19 cellular contexts compared by ENCODE assay signal in the genomic region with DNA sequence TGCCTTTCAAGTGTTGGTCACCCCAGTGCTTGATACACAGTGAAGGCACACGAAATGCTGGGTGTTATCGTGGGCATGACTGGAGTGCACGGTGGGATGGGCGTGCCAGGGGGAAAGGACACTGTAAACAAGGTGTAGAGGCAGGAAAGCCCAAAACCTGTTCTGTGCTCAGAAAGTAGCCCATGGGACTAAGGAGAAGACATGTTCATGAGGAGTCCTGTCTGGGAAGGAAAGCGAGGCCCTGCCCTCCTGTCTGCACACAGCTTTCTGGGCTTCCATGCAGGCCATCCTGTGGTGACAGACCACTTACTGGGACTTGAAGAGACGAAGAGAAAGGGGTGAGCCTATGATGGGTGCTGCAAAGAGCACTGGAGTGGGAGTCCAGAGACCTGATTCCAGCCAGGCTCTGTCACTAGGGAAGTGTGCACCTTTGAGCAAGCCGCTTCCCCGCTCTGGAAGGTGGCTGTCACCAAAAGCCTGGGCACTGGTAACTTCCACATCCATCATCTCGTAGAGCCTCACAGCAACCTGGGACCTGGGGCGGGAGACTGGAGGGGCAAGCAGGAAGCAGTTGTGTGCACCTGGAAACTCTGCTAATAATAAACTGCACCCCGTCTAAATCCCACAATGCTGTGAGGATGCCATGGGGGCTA. TPM values are rescaled to one million over a fixed set of nuclear protein-coding genes. Genes with fewer than 3 reads are reported as not detected.
DNase-seq lines count a peak whose midpoint lies in the region; ATAC-seq, FAIRE-seq and TF ChIP-seq lines count a peak whose summit lies in the region.
"Had no signal": no experiment of that assay in that cellular context is flagged by ENCODE, and none has a peak within 500 bp of the region (broad histone marks: within the 10 kb centered on the region; RNA-seq: fewer than 3 reads in every experiment).

No MANE protein-coding gene starts in this region.

- H3K27ac Mint-ChIP-seq in Caco-2 (ENCODE audit: unreplicated experiment) (no peak overlapping the region), endodermal cell (no peak overlapping the region), neural progenitor cell (peak overlapping the region; percentile 43)

- no peak for FAIRE-seq in GM19239 (lab: Jason Lieb, UNC)
- FAIRE-seq: K562 had no signal

- ATAC-seq in GM21528 (IDR thresholded peaks at IDR 0.05; ENCODE audit: low FRiP score, unreplicated experiment), result no peak
- no peak for ATAC-seq in GM18505 (IDR thresholded peaks at IDR 0.05; ENCODE audit: unreplicated experiment)
- ATAC-seq: K562 had no signal

- H3K4me1 Mint-ChIP-seq in Caco-2 (ENCODE audit: low read depth, unreplicated experiment), result no peaks in the 10 kb centered on the region
- peaks cover 10% of the 10 kb centered on the region for H3K4me1 Mint-ChIP-seq in endodermal cell
- H3K4me1 Mint-ChIP-seq in neural progenitor cell, result peaks cover 17% of the 10 kb centered on the region

- TF ChIP-seq POLR2A in GM18505 (IDR thresholded peaks at IDR 0.05; ENCODE audit: borderline replicate concordance, extremely low read depth, insufficient read depth, insufficient read length), result no peak

- H3F3A ChIP-seq in neural progenitor cell (ENCODE audit: low read depth), result peaks cover 4% of the 10 kb centered on the region

- H3K9me3 Mint-ChIP-seq in Caco-2 (ENCODE audit: unreplicated experiment), result no peaks in the 10 kb centered on the region
- H3K9me3 Mint-ChIP-seq in endodermal cell, result no peaks in the 10 kb centered on the region
- H3K9me3 Mint-ChIP-seq in neural progenitor cell, result no peaks in the 10 kb centered on the region

- POLR2A ChIA-PET in Caco-2 (lab: Charles Lee), result no interaction called here

- H3K27ac ChIP-seq in HUES6 (ENCODE audit: low read depth, low read length), result no peak overlapping the region
- H3K27ac ChIP-seq in endodermal cell (ENCODE audit: low read depth, low read length), result no peak overlapping the region
- no peak overlapping the region for H3K27ac ChIP-seq in neural progenitor cell
- H3K27ac ChIP-seq: GM23248 had no signal

- intact Hi-C loops in Caco-2 (cut with micrococcal nuclease; ENCODE audit: unreplicated experiment), result no loop called here

- H3K4me3 Mint-ChIP-seq in Caco-2 (ENCODE audit: unreplicated experiment) (peak overlapping the region; percentile 14), endodermal cell (peak overlapping the region; percentile 46), neural progenitor cell (peak overlapping the region; percentile 60)
- H3K4me3 Mint-ChIP-seq: CD4-positive, CD25-positive, alpha-beta regulatory T cell had no signal

- H3K9ac ChIP-seq in HUES6 (ENCODE audit: low read length) (no peak overlapping the region), endodermal cell (ENCODE audit: extremely low read depth, low read length, poor library complexity, severe bottlenecking) (no peak overlapping the region), neural progenitor cell (no peak overlapping the region)
- H3K9ac ChIP-seq: GM23248, SK-N-SH had no signal

- H3K27me3 ChIP-seq in Caco-2 (replicated peaks; ENCODE audit: control insufficient read depth, insufficient read depth, low read length), result peaks cover 10% of the 10 kb centered on the region
- H3K27me3 ChIP-seq in HUES6 (ENCODE audit: control insufficient read depth, insufficient read depth, low read length), result peaks cover 58% of the 10 kb centered on the region
- H3K27me3 ChIP-seq in endodermal cell (ENCODE audit: control insufficient read depth, insufficient read depth, low read length, poor library complexity, severe bottlenecking), result peaks cover 42% of the 10 kb centered on the region
- H3K27me3 ChIP-seq in neural progenitor cell, result peaks cover 42% of the 10 kb centered on the region

- H4K20me1 ChIP-seq in neural progenitor cell (ENCODE audit: low read depth), result no peaks in the 10 kb centered on the region

- no peaks in the 10 kb centered on the region for H3K36me3 ChIP-seq in Caco-2 (ENCODE audit: control insufficient read depth, insufficient read depth, low read length)
- H3K36me3 ChIP-seq in HUES6 (ENCODE audit: control insufficient read depth, insufficient read depth, low read length), result no peaks in the 10 kb centered on the region
- H3K36me3 ChIP-seq in endodermal cell (ENCODE audit: control insufficient read depth, insufficient read depth, low read length), result no peaks in the 10 kb centered on the region
- H3K36me3 ChIP-seq in neural progenitor cell, result no peaks in the 10 kb centered on the region
- H3K36me3 ChIP-seq: BE2C had no signal

- H3K4me1 ChIP-seq in Caco-2, result peaks cover 6% of the 10 kb centered on the region
- peaks cover 23% of the 10 kb centered on the region for H3K4me1 ChIP-seq in HUES6 (ENCODE audit: control insufficient read depth, insufficient read depth, low read length)
- no peaks in the 10 kb centered on the region for H3K4me1 ChIP-seq in endodermal cell (ENCODE audit: control insufficient read depth, insufficient read depth, low read length)
- peaks cover 9% of the 10 kb centered on the region for H3K4me1 ChIP-seq in neural progenitor cell
- H3K4me1 ChIP-seq: BE2C had no signal

- H3K27me3 Mint-ChIP-seq in Caco-2 (ENCODE audit: insufficient read depth, unreplicated experiment) (peaks cover 33% of the 10 kb centered on the region), endodermal cell (ENCODE audit: insufficient read depth) (peaks cover 62% of the 10 kb centered on the region), neural progenitor cell (ENCODE audit: insufficient read depth, low read depth) (peaks cover 63% of the 10 kb centered on the region)

- no peak for TF ChIP-seq CTCF in Caco-2 (IDR thresholded peaks at IDR 0.05; ENCODE audit: insufficient read depth in 1 of 2, low read depth in 1 of 2, low read length in 1 of 2, severe bottlenecking in 1 of 2, unreplicated experiment in 1 of 2)
- no peak for TF ChIP-seq CTCF in endodermal cell (conservative IDR thresholded peaks at IDR 0.05)
- no peak for TF ChIP-seq CTCF in neural progenitor cell (IDR thresholded peaks at IDR 0.05)

- no peaks in the 10 kb centered on the region for H3K79me2 ChIP-seq in neural progenitor cell (ENCODE audit: low read depth)

- H3K36me3 Mint-ChIP-seq in Caco-2 (ENCODE audit: insufficient read depth, unreplicated experiment) (peaks cover 11% of the 10 kb centered on the region), endodermal cell (ENCODE audit: low read depth) (no peaks in the 10 kb centered on the region), neural progenitor cell (no peaks in the 10 kb centered on the region)
- H3K36me3 Mint-ChIP-seq: CD4-positive, CD25-positive, alpha-beta regulatory T cell had no signal

- H3K4me3 ChIP-seq in Caco-2 (ENCODE audit: low read depth, low read length) (no peak overlapping the region), HUES6 (ENCODE audit: low read depth, low read length) (peak overlapping the region; percentile 60; the same call in 1 of the 2 replicates), endodermal cell (ENCODE audit: low read length) (no peak overlapping the region), neural progenitor cell (no peak overlapping the region)
- H3K4me3 ChIP-seq: GM23248, K562 had no signal

- no TSS peak for BruUV-seq in Caco-2 (replicated peaks; lab: Mats Ljungman, UMichigan)

- WGBS in endodermal cell (ENCODE audit: insufficient coverage in 1 of 2, insufficient read length in 1 of 2), 2 experiments, result 93 to 94% methylated on average over 10 to 11 of the region's 11 CpGs

- DNase-seq in Caco-2 (no peak), endodermal cell (no peak), neural progenitor cell (ENCODE audit: low spot score) (no peak), GM19239 (ENCODE audit: insufficient read length, low spot score) (no peak), anterior cingulate cortex (lab: John Stamatoyannopoulos, UW) (no peak)
- DNase-seq: BE2C; CD4-positive, CD25-positive, alpha-beta regulatory T cell; GM23248; NCI-H2081 treated with DMSO at 0.1 percent for 48 hours; NCI-H2227 treated with DMSO at 0.1 percent for 48 hours; NCI-H510A treated with DMSO at 0.1 percent for 48 hours; NCI-H82; SHP77 had no signal

- CTCF ChIA-PET in Caco-2 (lab: Charles Lee), result interaction anchor here (12.8 kb wide), 1 partner anchor 63 kb away, joined by 246 read pairs; no protein-coding TSS in a partner anchor

- H3K9me3 ChIP-seq in Caco-2, result no peaks in the 10 kb centered on the region
- H3K9me3 ChIP-seq in HUES6 (ENCODE audit: control insufficient read depth, insufficient read depth, low read depth, low read length), result no peaks in the 10 kb centered on the region
- H3K9me3 ChIP-seq in endodermal cell (ENCODE audit: control insufficient read depth, low read length), result no peaks in the 10 kb centered on the region
- H3K9me3 ChIP-seq in neural progenitor cell (ENCODE audit: low read depth), result no peaks in the 10 kb centered on the region
- H3K9me3 ChIP-seq: BE2C, SK-N-SH had no signal

- peak overlapping the region; percentile 96 for H3K4me2 ChIP-seq in neural progenitor cell
- H3K4me2 ChIP-seq: SK-N-SH had no signal

- no peak overlapping the region for H2AFZ ChIP-seq in neural progenitor cell (replicated peaks)
- H2AFZ ChIP-seq: GM23248 had no signal

RNA-seq across cellular contexts. Expression of a gene that starts 0.8 kb away (rescaled TPM):
- total RNA-seq in Caco-2 (2022) (not detected in 2 replicates), endodermal cell (under 1 TPM in 1 of 2 donors, not detected in 1; 0.46 TPM), neural progenitor cell (ENCODE audit: low replicate concordance) (1.4 TPM in 1 of 2 replicates, not detected in the other)
- 0.18 TPM for polyA plus RNA-seq in endodermal cell (2013, experiment 1 of 2)
- polyA plus RNA-seq in endodermal cell (2013, experiment 2 of 2), result 0.12 TPM
- total RNA-seq: CD4-positive, CD25-positive, alpha-beta regulatory T cell; GM23248; K562; RPMI7951 had no signal
- polyA plus RNA-seq: CD4-positive, CD25-positive, alpha-beta regulatory T cell; GM23248; K562 had no signal

RNA-seq across cellular contexts. Expression of a gene that starts 28.3 kb away (rescaled TPM):
- total RNA-seq in Caco-2 (2022), result 30.3 and 31.3 TPM in 2 replicates
- 1 to 10 TPM; 1.7 to 3.6 TPM for total RNA-seq in endodermal cell
- 15.1 TPM for polyA plus RNA-seq in endodermal cell (2013, experiment 1 of 2)
- polyA plus RNA-seq in endodermal cell (2013, experiment 2 of 2), result 14.4 TPM
- 0.46 and 0.47 TPM in 2 replicates for total RNA-seq in neural progenitor cell (ENCODE audit: low replicate concordance)
